ENCODE assay signal across 1 cellular context in the genomic region with DNA sequence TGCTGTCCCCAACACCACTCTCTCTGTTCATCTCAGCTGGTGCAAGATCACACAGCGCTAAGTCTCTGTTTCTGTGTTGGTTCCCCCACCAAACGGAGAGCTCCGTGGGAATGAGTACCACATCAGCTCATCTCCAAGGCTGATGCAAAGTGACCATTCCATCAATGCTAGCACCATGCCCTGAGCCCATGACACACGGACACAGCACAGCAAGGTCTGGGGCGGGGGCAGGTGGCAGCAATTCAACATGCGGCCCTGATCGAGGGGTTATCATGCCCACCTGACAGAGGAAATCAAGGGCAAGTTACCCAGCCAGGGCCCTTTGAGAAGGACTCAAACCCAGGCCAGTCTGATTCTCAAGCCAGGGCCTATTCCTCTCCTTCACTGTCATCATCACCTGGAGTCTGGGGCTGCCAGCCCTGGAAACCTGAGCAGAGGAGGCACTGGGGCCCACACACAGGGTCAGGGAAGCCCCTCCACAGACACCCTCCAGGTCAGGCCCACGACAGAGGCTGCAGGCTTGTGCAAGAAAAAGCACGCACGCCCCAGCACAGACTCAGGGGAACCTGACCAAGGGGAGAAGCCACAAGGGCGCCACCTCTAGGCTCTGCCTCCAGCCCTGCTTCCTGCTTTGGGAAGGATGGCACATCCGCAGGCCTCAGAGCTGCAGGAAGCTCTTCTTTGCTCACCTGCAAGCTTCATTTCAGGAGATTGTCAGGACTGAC.
TF ChIP-seq lines count a peak whose summit lies in the region.

No MANE protein-coding gene starts in this region.

TF ChIP-seq in GM23338, 12 proteins besides CTCF, POLR2A, EP300 and RAD21 (continued from another document):
- TF ChIP-seq, protein P1, sequence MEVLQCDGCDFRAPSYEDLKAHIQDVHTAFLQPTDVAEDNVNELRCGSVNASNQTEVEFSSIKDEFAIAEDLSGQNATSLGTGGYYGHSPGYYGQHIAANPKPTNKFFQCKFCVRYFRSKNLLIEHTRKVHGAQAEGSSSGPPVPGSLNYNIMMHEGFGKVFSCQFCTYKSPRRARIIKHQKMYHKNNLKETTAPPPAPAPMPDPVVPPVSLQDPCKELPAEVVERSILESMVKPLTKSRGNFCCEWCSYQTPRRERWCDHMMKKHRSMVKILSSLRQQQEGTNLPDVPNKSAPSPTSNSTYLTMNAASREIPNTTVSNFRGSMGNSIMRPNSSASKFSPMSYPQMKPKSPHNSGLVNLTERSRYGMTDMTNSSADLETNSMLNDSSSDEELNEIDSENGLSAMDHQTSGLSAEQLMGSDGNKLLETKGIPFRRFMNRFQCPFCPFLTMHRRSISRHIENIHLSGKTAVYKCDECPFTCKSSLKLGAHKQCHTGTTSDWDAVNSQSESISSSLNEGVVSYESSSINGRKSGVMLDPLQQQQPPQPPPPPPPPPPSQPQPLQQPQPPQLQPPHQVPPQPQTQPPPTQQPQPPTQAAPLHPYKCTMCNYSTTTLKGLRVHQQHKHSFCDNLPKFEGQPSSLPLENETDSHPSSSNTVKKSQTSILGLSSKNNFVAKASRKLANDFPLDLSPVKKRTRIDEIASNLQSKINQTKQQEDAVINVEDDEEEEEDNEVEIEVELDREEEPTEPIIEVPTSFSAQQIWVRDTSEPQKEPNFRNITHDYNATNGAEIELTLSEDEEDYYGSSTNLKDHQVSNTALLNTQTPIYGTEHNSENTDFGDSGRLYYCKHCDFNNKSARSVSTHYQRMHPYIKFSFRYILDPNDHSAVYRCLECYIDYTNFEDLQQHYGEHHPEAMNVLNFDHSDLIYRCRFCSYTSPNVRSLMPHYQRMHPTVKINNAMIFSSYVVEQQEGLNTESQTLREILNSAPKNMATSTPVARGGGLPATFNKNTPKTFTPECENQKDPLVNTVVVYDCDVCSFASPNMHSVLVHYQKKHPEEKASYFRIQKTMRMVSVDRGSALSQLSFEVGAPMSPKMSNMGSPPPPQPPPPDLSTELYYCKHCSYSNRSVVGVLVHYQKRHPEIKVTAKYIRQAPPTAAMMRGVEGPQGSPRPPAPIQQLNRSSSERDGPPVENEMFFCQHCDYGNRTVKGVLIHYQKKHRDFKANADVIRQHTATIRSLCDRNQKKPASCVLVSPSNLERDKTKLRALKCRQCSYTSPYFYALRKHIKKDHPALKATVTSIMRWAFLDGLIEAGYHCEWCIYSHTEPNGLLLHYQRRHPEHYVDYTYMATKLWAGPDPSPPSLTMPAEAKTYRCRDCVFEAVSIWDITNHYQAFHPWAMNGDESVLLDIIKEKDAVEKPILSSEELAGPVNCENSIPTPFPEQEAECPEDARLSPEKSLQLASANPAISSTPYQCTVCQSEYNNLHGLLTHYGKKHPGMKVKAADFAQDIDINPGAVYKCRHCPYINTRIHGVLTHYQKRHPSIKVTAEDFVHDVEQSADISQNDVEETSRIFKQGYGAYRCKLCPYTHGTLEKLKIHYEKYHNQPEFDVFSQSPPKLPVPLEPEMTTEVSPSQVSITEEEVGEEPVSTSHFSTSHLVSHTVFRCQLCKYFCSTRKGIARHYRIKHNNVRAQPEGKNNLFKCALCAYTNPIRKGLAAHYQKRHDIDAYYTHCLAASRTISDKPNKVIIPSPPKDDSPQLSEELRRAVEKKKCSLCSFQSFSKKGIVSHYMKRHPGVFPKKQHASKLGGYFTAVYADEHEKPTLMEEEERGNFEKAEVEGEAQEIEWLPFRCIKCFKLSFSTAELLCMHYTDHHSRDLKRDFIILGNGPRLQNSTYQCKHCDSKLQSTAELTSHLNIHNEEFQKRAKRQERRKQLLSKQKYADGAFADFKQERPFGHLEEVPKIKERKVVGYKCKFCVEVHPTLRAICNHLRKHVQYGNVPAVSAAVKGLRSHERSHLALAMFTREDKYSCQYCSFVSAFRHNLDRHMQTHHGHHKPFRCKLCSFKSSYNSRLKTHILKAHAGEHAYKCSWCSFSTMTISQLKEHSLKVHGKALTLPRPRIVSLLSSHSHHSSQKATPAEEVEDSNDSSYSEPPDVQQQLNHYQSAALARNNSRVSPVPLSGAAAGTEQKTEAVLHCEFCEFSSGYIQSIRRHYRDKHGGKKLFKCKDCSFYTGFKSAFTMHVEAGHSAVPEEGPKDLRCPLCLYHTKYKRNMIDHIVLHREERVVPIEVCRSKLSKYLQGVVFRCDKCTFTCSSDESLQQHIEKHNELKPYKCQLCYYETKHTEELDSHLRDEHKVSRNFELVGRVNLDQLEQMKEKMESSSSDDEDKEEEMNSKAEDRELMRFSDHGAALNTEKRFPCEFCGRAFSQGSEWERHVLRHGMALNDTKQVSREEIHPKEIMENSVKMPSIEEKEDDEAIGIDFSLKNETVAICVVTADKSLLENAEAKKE (CRISPR knock-in tag; IDR thresholded peaks at IDR 0.05) = no peak
- no peak for TF ChIP-seq STAT1 (IDR thresholded peaks at IDR 0.05; ENCODE audit: unreplicated experiment)
- no peak for TF ChIP-seq CREB1 (CRISPR knock-in tag; IDR thresholded peaks at IDR 0.05; ENCODE audit: low read depth)
- no peak for TF ChIP-seq NANOG (IDR thresholded peaks at IDR 0.05; ENCODE audit: borderline replicate concordance)
- TF ChIP-seq ZNF331 (CRISPR knock-in tag; IDR thresholded peaks at IDR 0.05; ENCODE audit: low read depth) = no peak
- TF ChIP-seq, protein P2, sequence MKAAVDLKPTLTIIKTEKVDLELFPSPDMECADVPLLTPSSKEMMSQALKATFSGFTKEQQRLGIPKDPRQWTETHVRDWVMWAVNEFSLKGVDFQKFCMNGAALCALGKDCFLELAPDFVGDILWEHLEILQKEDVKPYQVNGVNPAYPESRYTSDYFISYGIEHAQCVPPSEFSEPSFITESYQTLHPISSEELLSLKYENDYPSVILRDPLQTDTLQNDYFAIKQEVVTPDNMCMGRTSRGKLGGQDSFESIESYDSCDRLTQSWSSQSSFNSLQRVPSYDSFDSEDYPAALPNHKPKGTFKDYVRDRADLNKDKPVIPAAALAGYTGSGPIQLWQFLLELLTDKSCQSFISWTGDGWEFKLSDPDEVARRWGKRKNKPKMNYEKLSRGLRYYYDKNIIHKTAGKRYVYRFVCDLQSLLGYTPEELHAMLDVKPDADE (IDR thresholded peaks at IDR 0.05) = no peak
- TF ChIP-seq EZH2 (IDR thresholded peaks at IDR 0.05; ENCODE audit: low read depth, unreplicated experiment) = no peak
- TF ChIP-seq JUNB (IDR thresholded peaks at IDR 0.05; ENCODE audit: unreplicated experiment) = no peak
- TF ChIP-seq, protein P3, sequence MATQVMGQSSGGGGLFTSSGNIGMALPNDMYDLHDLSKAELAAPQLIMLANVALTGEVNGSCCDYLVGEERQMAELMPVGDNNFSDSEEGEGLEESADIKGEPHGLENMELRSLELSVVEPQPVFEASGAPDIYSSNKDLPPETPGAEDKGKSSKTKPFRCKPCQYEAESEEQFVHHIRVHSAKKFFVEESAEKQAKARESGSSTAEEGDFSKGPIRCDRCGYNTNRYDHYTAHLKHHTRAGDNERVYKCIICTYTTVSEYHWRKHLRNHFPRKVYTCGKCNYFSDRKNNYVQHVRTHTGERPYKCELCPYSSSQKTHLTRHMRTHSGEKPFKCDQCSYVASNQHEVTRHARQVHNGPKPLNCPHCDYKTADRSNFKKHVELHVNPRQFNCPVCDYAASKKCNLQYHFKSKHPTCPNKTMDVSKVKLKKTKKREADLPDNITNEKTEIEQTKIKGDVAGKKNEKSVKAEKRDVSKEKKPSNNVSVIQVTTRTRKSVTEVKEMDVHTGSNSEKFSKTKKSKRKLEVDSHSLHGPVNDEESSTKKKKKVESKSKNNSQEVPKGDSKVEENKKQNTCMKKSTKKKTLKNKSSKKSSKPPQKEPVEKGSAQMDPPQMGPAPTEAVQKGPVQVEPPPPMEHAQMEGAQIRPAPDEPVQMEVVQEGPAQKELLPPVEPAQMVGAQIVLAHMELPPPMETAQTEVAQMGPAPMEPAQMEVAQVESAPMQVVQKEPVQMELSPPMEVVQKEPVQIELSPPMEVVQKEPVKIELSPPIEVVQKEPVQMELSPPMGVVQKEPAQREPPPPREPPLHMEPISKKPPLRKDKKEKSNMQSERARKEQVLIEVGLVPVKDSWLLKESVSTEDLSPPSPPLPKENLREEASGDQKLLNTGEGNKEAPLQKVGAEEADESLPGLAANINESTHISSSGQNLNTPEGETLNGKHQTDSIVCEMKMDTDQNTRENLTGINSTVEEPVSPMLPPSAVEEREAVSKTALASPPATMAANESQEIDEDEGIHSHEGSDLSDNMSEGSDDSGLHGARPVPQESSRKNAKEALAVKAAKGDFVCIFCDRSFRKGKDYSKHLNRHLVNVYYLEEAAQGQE (IDR thresholded peaks at IDR 0.05; ENCODE audit: unreplicated experiment) = no peak
- no peak for TF ChIP-seq ZNF114 (CRISPR knock-in tag; IDR thresholded peaks at IDR 0.05)
- no peak for TF ChIP-seq EZH2phosphoT487 (IDR thresholded peaks at IDR 0.05; ENCODE audit: unreplicated experiment)
